15 cellular contexts compared by ENCODE assay signal in genomic region chr10:76695069-76695468, GRCh38.
"Had no signal": no experiment of that assay in that cellular context is flagged by ENCODE, and none has a peak within 500 bp of the region (broad histone marks: within the 10 kb centered on the region; RNA-seq: fewer than 3 reads in every experiment).

No MANE protein-coding gene starts in this region.

- DNase-seq: KBM-7, MG63, NCI-H1092, NCI-H1105 treated with DMSO at 0.1 percent for 48 hours, NCI-H1417 treated with DMSO at 0.1 percent for 48 hours, NCI-H146, NCI-H1694 treated with DMSO at 0.1 percent for 48 hours, NCI-H1930, NCI-H2081, NCI-H2107, NCI-H2227 treated with DMSO at 0.1 percent for 48 hours, NCI-H524, NCI-H526 treated with DMSO at 0.1 percent for 48 hours, NCI-H774, SHP77 had no signal

- H3K4me3 ChIP-seq: MG63 had no signal

- H3K27me3 ChIP-seq: MG63 had no signal

- H3K36me3 ChIP-seq: MG63 had no signal
